In the genomic region with DNA sequence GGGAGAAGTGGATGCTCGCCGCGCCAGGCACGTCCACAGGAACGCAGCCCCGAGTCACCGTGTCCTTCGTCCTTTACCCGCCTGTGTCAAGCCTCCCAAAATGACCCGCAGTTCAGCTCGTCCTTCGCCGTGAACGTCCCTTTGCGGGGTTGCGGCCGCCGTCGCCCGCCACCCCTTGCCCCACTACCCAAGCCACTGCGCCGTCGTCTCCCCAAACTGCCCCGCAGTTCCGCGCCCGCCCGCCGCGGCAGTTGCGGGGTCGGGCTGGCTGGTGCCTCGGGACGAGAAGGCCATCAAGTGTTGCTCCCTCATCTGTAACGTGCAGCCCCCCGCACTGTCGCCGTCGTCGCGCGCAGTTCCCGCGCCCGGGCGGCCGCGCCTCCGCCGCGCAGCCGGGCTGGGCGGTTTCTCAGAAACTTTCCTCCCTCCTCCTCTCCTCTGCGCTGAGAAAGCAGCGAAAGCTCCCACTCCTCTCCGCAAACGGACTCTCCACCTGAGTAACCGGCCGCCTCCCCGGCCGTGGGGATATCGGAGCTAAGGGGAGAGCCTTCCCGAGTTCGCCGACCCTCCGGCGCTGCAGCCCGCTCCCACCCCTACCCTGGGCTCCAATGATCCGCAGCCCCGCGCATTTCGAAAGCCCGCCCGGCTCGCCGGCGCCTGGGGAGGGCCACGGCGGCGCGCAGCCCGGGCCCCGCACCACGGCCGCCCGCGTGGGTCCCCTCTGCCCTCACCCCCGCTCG, we compare ENCODE assay signal across 8 cellular contexts. TPM values are rescaled to one million over a fixed set of nuclear protein-coding genes. Genes with fewer than 3 reads are reported as not detected.
DNase-seq lines count a peak whose midpoint lies in the region; ATAC-seq, FAIRE-seq and TF ChIP-seq lines count a peak whose summit lies in the region.

No MANE protein-coding gene starts in this region.

- H3K4me3 ChIP-seq in astrocyte of the spinal cord (ENCODE audit: low read depth, low read length) (peak overlapping the region; percentile 88), iPS-20b (ENCODE audit: low read length) (peak overlapping the region; percentile 90), small intestine (ENCODE audit: low read depth in 1 of 2, low read length in 2 of 2) (peak overlapping the region; percentile 86 to 96)

- 0 to 1% (median 1%) methylated on average over 78 to 89 of the region's 89 CpGs for WGBS in small intestine, 3 donors

- FAIRE-seq in small intestine (lab: Jason Lieb, UNC), result no peak

- ATAC-seq in GM21447 (IDR thresholded peaks at IDR 0.05; ENCODE audit: unreplicated experiment) (no peak), GM21381 (IDR thresholded peaks at IDR 0.05; ENCODE audit: unreplicated experiment) (no peak)

- in situ Hi-C loops in astrocyte of the spinal cord (cut with HindIII; ENCODE audit: low sequenced_read_pairs), result no loop called here

- no peak for TF ChIP-seq CTCF in astrocyte of the spinal cord (IDR thresholded peaks at IDR 0.05; ENCODE audit: low read depth, low read length)

- peak overlapping the region; percentile 84; the same call in 1 of the 2 replicates for H3K9ac ChIP-seq in iPS-20b (ENCODE audit: low read depth, low read length)

- peak; percentile 42 for DNase-seq in NCI-H1092 treated with DMSO at 0.1 percent for 48 hours (lab: John Stamatoyannopoulos, UW)
- no peak for DNase-seq in NCI-H1092 (lab: John Stamatoyannopoulos, UW)
- DNase-seq in SK-N-DZ (ENCODE audit: low spot score), result peak; percentile 47
- peak; percentile 31 for DNase-seq in astrocyte of the spinal cord (ENCODE audit: low read depth, low spot score)
- peak; percentile 49 for DNase-seq in small intestine

- H3K36me3 ChIP-seq in iPS-20b (ENCODE audit: insufficient read depth, low read depth, low read length) (peaks cover 37% of the 10 kb centered on the region), small intestine (ENCODE audit: control insufficient read depth in 2 of 2, insufficient read depth in 2 of 2, low read length in 2 of 2) (peaks cover 0 to 4% of the 10 kb centered on the region in 2 donors)

- H3K27me3 ChIP-seq in iPS-20b (ENCODE audit: insufficient read depth, low read length), result peaks cover 47% of the 10 kb centered on the region
- H3K27me3 ChIP-seq in small intestine (ENCODE audit: control insufficient read depth in 2 of 2, insufficient read depth in 2 of 2, low read length in 2 of 2), result no peaks in the 10 kb centered on the region

- H3K9me3 ChIP-seq in iPS-20b (ENCODE audit: insufficient read depth, low read depth, low read length), result no peaks in the 10 kb centered on the region
- H3K9me3 ChIP-seq in small intestine (ENCODE audit: control insufficient read depth, low read depth), result no peaks in the 10 kb centered on the region

- no peak overlapping the region for H3K27ac ChIP-seq in iPS-20b (ENCODE audit: low read length)
- peak overlapping the region; percentile 98 to 100 for H3K27ac ChIP-seq in small intestine (ENCODE audit: low read depth in 1 of 2, low read length in 1 of 2)

- H3K4me1 ChIP-seq in iPS-20b (ENCODE audit: insufficient read depth, low read length) (peaks cover 7% of the 10 kb centered on the region; the same call in 1 of the 2 replicates), small intestine (ENCODE audit: control insufficient read depth in 2 of 2, insufficient read depth in 1 of 2, low read depth in 1 of 2, low read length in 1 of 2) (peaks cover 0 to 2% of the 10 kb centered on the region in 2 donors)

RNA-seq across cellular contexts. Expression of a gene that starts 6.7 kb away (rescaled TPM):
- polyA plus RNA-seq in SK-N-DZ (2014; cell fraction: cytosol; rRNA removed), result 109 and 132 TPM in 2 replicates
- 65.7 and 67.7 TPM in 2 replicates for polyA plus RNA-seq in SK-N-DZ (2014; cell fraction: nucleus; rRNA removed)
- polyA plus RNA-seq in small intestine, result 10 to 100 TPM; 33.8 to 62.8 (median 37.6) TPM

RNA-seq across cellular contexts. Expression of a gene that starts 27.9 kb away (rescaled TPM):
- polyA plus RNA-seq in SK-N-DZ (2014; cell fraction: cytosol; rRNA removed), result 19.7 and 20.4 TPM in 2 replicates
- 8.6 and 11.2 TPM in 2 replicates for polyA plus RNA-seq in SK-N-DZ (2014; cell fraction: nucleus; rRNA removed)
- polyA plus RNA-seq in small intestine, result under 1 TPM in 1 of 3 donors, not detected in 2; 0.95 TPM
